Comparison of ENCODE assay signal across 15 cellular contexts in genomic region chr3:117921411-117921810, GRCh38.
DNase-seq lines count a peak whose midpoint lies in the region; TF ChIP-seq lines count a peak whose summit lies in the region.
"Had no signal": no experiment of that assay in that cellular context is flagged by ENCODE, and none has a peak within 500 bp of the region (broad histone marks: within the 10 kb centered on the region; RNA-seq: fewer than 3 reads in every experiment).

No MANE protein-coding gene starts in this region.

- H3K4me2 ChIP-seq in neural cell (ENCODE audit: low read length): no peak overlapping the region
- H3K4me2 ChIP-seq: BLaER1 treated with 17β-estradiol and CSF1 and Interleukin-3, amounts not matched to agents 10 nM and 100 nM had no signal

- H3K9me2 ChIP-seq in neural cell (ENCODE audit: insufficient read depth, low read length): peaks cover 3% of the 10 kb centered on the region

- no peaks in the 10 kb centered on the region for H3K27me3 ChIP-seq in neural cell (ENCODE audit: insufficient read depth, low read depth, low read length)
- no peaks in the 10 kb centered on the region for H3K27me3 ChIP-seq in thyroid gland
- H3K27me3 ChIP-seq: BLaER1 treated with 17β-estradiol and CSF1 and Interleukin-3, amounts not matched to agents 10 nM and 100 nM had no signal

- H2AFZ ChIP-seq in neural cell (ENCODE audit: low read depth, low read length): no peak overlapping the region

- no peaks in the 10 kb centered on the region for H3K79me2 ChIP-seq in neural cell (replicated peaks; ENCODE audit: insufficient read depth, low read length)

- no peak overlapping the region for H3K9ac ChIP-seq in neural cell (ENCODE audit: low read length)
- H3K9ac ChIP-seq: BLaER1 treated with 17β-estradiol and CSF1 and Interleukin-3, amounts not matched to agents 10 nM and 100 nM had no signal

- 77 to 79% methylated on average over 3 of the region's 3 CpGs for WGBS in thyroid gland, 2 donors

- no peaks in the 10 kb centered on the region for H3F3A ChIP-seq in neural cell (ENCODE audit: insufficient read depth, low read length, poor library complexity, severe bottlenecking)

- no peaks in the 10 kb centered on the region for H3K36me3 ChIP-seq in neural cell (ENCODE audit: insufficient read depth, low read length)
- no peaks in the 10 kb centered on the region for H3K36me3 ChIP-seq in thyroid gland
- H3K36me3 ChIP-seq: BLaER1 treated with 17β-estradiol and CSF1 and Interleukin-3, amounts not matched to agents 10 nM and 100 nM had no signal

- no peak for TF ChIP-seq EP300 in neural cell (conservative IDR thresholded peaks at IDR 0.05; ENCODE audit: poor library complexity, severe bottlenecking)

- peak overlapping the region; percentile 32 for H3K4me3 ChIP-seq in neural cell (ENCODE audit: low read length)
- no peak overlapping the region for H3K4me3 ChIP-seq in thyroid gland (replicated peaks in 1 of 3)
- H3K4me3 ChIP-seq: BLaER1 treated with 17β-estradiol and CSF1 and Interleukin-3, amounts not matched to agents 10 nM and 100 nM; GM12878 had no signal

- H3K27ac ChIP-seq in neural cell (ENCODE audit: low read length) (peak overlapping the region; percentile 58), thyroid gland (no peak overlapping the region)
- H3K27ac ChIP-seq: BLaER1 treated with 17β-estradiol and CSF1 and Interleukin-3, amounts not matched to agents 10 nM and 100 nM; HL-60 had no signal

- H3K4me1 Mint-ChIP-seq in glutamatergic neuron (ENCODE audit: low read depth, unreplicated experiment): peaks cover 47% of the 10 kb centered on the region
- H3K4me1 Mint-ChIP-seq: B cell had no signal

- no peaks in the 10 kb centered on the region for H3K4me1 ChIP-seq in thyroid gland
- H3K4me1 ChIP-seq: BLaER1 treated with 17β-estradiol and CSF1 and Interleukin-3, amounts not matched to agents 10 nM and 100 nM had no signal

- no peak for TF ChIP-seq CTCF in glutamatergic neuron (IDR thresholded peaks at IDR 0.05; ENCODE audit: partially characterized antibody, unreplicated experiment)
- TF ChIP-seq CTCF in neural cell (IDR thresholded peaks at IDR 0.05; ENCODE audit: poor library complexity, severe bottlenecking): no peak
- TF ChIP-seq CTCF in thyroid gland (IDR thresholded peaks at IDR 0.05): no peak

- DNase-seq in NCI-H2227 (lab: John Stamatoyannopoulos, UW; ENCODE audit: unreplicated experiment) (peak; percentile 2), NCI-H2227 treated with DMSO at 0.1 percent for 48 hours (lab: John Stamatoyannopoulos, UW) (no peak), glutamatergic neuron (no peak), EL (no peak), AG08395 (ENCODE audit: low spot score) (no peak), thyroid gland (no peak)
- DNase-seq: 8988T; Calu3; CD8-positive, alpha-beta T cell; GOT3 had no signal

- peaks cover 2% of the 10 kb centered on the region for H3K9me3 Mint-ChIP-seq in glutamatergic neuron (ENCODE audit: unreplicated experiment)

- H4K20me1 ChIP-seq in neural cell (ENCODE audit: insufficient read depth): no peaks in the 10 kb centered on the region
- H4K20me1 ChIP-seq: BLaER1 treated with 17β-estradiol and CSF1 and Interleukin-3, amounts not matched to agents 10 nM and 100 nM had no signal

- H3K36me3 Mint-ChIP-seq in glutamatergic neuron (ENCODE audit: unreplicated experiment): no peaks in the 10 kb centered on the region
- H3K36me3 Mint-ChIP-seq: CD8-positive, alpha-beta T cell had no signal

- no peak for TF ChIP-seq RAD21 in neural cell (conservative IDR thresholded peaks at IDR 0.05)

- TF ChIP-seq POLR2A in thyroid gland (IDR thresholded peaks at IDR 0.05): no peak

- no peaks in the 10 kb centered on the region for H3K9me3 ChIP-seq in neural cell (ENCODE audit: low read length)
- H3K9me3 ChIP-seq in thyroid gland: no peaks in the 10 kb centered on the region
- H3K9me3 ChIP-seq: BLaER1 treated with 17β-estradiol and CSF1 and Interleukin-3, amounts not matched to agents 10 nM and 100 nM had no signal

- H3K27me3 Mint-ChIP-seq in glutamatergic neuron (ENCODE audit: unreplicated experiment): no peaks in the 10 kb centered on the region
- H3K27me3 Mint-ChIP-seq: B cell had no signal

- no peak overlapping the region for H3K4me3 Mint-ChIP-seq in glutamatergic neuron (ENCODE audit: unreplicated experiment)
- H3K4me3 Mint-ChIP-seq: B cell; CD8-positive, alpha-beta T cell had no signal

- intact Hi-C loops in thyroid gland (cut with DNase I): no loop called here

- peak overlapping the region; percentile 25 for H3K27ac Mint-ChIP-seq in glutamatergic neuron (ENCODE audit: unreplicated experiment)
- H3K27ac Mint-ChIP-seq: B cell; CD8-positive, alpha-beta T cell had no signal

TF ChIP-seq in neural cell, 6 proteins besides CTCF, POLR2A, EP300 and RAD21:
- TF ChIP-seq MXI1 (conservative IDR thresholded peaks at IDR 0.05; ENCODE audit: poor library complexity, severe bottlenecking) (no peak), TAF1 (IDR thresholded peaks at IDR 0.05; ENCODE audit: low read depth) (no peak), REST (IDR thresholded peaks at IDR 0.05; ENCODE audit: borderline replicate concordance) (no peak), SMC3 (conservative IDR thresholded peaks at IDR 0.05; ENCODE audit: poor library complexity) (no peak), EZH2 (IDR thresholded peaks at IDR 0.05; ENCODE audit: borderline replicate concordance, insufficient read depth, low read length, poor library complexity, severe bottlenecking) (no peak), POLR2AphosphoS5 (IDR thresholded peaks at IDR 0.05) (no peak)
